8 cellular contexts compared by ENCODE assay signal in genomic region chr1:153612755-153613331, GRCh38. TPM values are rescaled to one million over a fixed set of nuclear protein-coding genes. Genes with fewer than 3 reads are reported as not detected.
A peak's percentile ranks its signal among the peaks of the same experiment; 100 is the strongest.
DNase-seq lines count a peak whose midpoint lies in the region; ATAC-seq and TF ChIP-seq lines count a peak whose summit lies in the region.

Gene S100A16, minus strand, starts transcription at chr1:153613137. Its CDS starts 4,986 bp downstream, at chr1:153608151.

- H3K27ac ChIP-seq in lung (ENCODE audit: low read depth in 1 of 2, low read length in 1 of 2) (peak within 1 kb of the TSS; percentile 75 to 87), transverse colon (peak within 1 kb of the TSS; percentile 89 to 97 (median 92))

- WGBS in lung, 2 donors = 63 to 65% methylated on average over 9 of the region's 9 CpGs
- 18% methylated on average over 9 of the region's 9 CpGs; no CpG with 5 or more reads in 1 of the 2 donors for WGBS in transverse colon (ENCODE audit: low coverage in 1 of 2), 2 donors

- peak; percentile 97 for TF ChIP-seq POLR2A in transverse colon (IDR thresholded peaks at IDR 0.05)

- H3K27me3 ChIP-seq in MG63 = no peaks in the 10 kb centered on the region
- H3K27me3 ChIP-seq in lung (ENCODE audit: control insufficient read depth, insufficient read depth) = no peaks in the 10 kb centered on the region
- no peaks in the 10 kb centered on the region for H3K27me3 ChIP-seq in transverse colon

- TF ChIP-seq EP300 in transverse colon (IDR thresholded peaks at IDR 0.05; ENCODE audit: low read depth) = no peak

- ATAC-seq in lung (ENCODE audit: insufficient read depth, low FRiP score) = peak; percentile 61
- no peak for ATAC-seq in HG03460 (IDR thresholded peaks at IDR 0.05; ENCODE audit: unreplicated experiment)

- H3K4me1 ChIP-seq in lung (ENCODE audit: control insufficient read depth in 2 of 2, insufficient read depth in 2 of 2, low read length in 2 of 2) (peaks cover 23 to 36% of the 10 kb centered on the region in 2 donors), transverse colon (peaks cover 45 to 79% (median 60%) of the 10 kb centered on the region in 4 donors)

- TF ChIP-seq CTCF in lung (IDR thresholded peaks at IDR 0.05; ENCODE audit: control extremely low read depth, extremely low read depth) (no peak), transverse colon (IDR thresholded peaks at IDR 0.05) (peak in 1 of 5 experiments; percentile 13)

- intact Hi-C loops in transverse colon (cut with DNase I; ENCODE audit: low total_unique reads) = loop anchor here (5.0 kb wide), 1 partner anchor 36 kb away; no protein-coding TSS in a partner anchor

- no peaks in the 10 kb centered on the region for H3K9me3 ChIP-seq in MG63
- H3K9me3 ChIP-seq in lung (ENCODE audit: control insufficient read depth in 2 of 2, insufficient read depth in 1 of 2, low read length in 1 of 2) = no peaks in the 10 kb centered on the region
- no peaks in the 10 kb centered on the region for H3K9me3 ChIP-seq in transverse colon

- H3K36me3 ChIP-seq in MG63 = peaks cover 27% of the 10 kb centered on the region
- H3K36me3 ChIP-seq in lung (ENCODE audit: control insufficient read depth in 2 of 2, insufficient read depth in 2 of 2, low read length in 2 of 2) = peaks cover 0 to under 1% of the 10 kb centered on the region in 2 donors
- no peaks in the 10 kb centered on the region for H3K36me3 ChIP-seq in transverse colon

- in situ Hi-C loops in transverse colon (cut with MboI; ENCODE audit: low pct_ligation_motif_present in 1 of 4, low pct_unique_long_range_greater_than_20kb in 1 of 4, low sequenced_read_pairs in 3 of 4) = no loop called here

- DNase-seq in MG63 = peak; percentile 89
- peak; percentile 62 for DNase-seq in ecto neural progenitor cell (ENCODE audit: low spot score)
- peak; percentile 84 for DNase-seq in lung (ENCODE audit: low spot score)
- DNase-seq in transverse colon = peak; percentile 91
- no peak for DNase-seq in NCI-H2171 treated with DMSO at 0.1 percent for 48 hours (lab: John Stamatoyannopoulos, UW)
- DNase-seq in NCI-H82 treated with DMSO at 0.1 percent for 48 hours (lab: John Stamatoyannopoulos, UW; ENCODE audit: unreplicated experiment) = no peak
- no peak for DNase-seq in activated naive CD4-positive, alpha-beta T cell treated with Interleukin-2 at 50 U/mL for 16 hours

- H3K4me3 ChIP-seq in MG63 (peak within 1 kb of the TSS; percentile 63), lung (peak within 1 kb of the TSS; percentile 15), transverse colon (peak within 1 kb of the TSS; percentile 53 to 69 (median 60))

RNA-seq across cellular contexts. Expression of gene S100A16, which starts in this region (rescaled TPM):
- 315 and 318 TPM in 2 replicates for total RNA-seq in MG63 (2014; rRNA removed; shearing (Covaris generic); ENCODE audit: low replicate concordance)
- total RNA-seq in lung = 100 to 1,000 TPM in 1 of 2 donors, 10 to 100 TPM in 1; 70.6 to 119 TPM
- polyA plus RNA-seq in lung = 100 to 1,000 TPM; 162 to 182 TPM
- 100 to 1,000 TPM; 181 to 223 (median 196) TPM for total RNA-seq in transverse colon

Comparison
In these comparisons a context has a peak if more than half of its experiments do, and no peak if none do; other contexts are left out.
1. DNase-seq: peak in MG63 (single experiment), ecto neural progenitor cell (single experiment), lung (single experiment) and transverse colon (single experiment); none in NCI-H2171 treated with DMSO at 0.1 percent for 48 hours (single experiment), NCI-H82 treated with DMSO at 0.1 percent for 48 hours (single experiment) and activated naive CD4-positive, alpha-beta T cell treated with Interleukin-2 at 50 U/mL for 16 hours (single experiment).
2. Peak in every context shown above with its lines, with median percentiles within 50 percentile points of each other: H3K4me3 ChIP-seq.